Comparison of ENCODE assay signal across 8 cellular contexts in genomic region chr11:117817213-117818035, GRCh38. TPM values are rescaled to one million over a fixed set of nuclear protein-coding genes. Genes with fewer than 3 reads are reported as not detected.
DNase-seq lines count a peak whose midpoint lies in the region; TF ChIP-seq lines count a peak whose summit lies in the region.

No MANE protein-coding gene starts in this region.

- WGBS in GM23248 (ENCODE audit: low coverage in 1 of 2, low lambda C conversion rate in 2 of 2, missing lambda C conversion rate in 2 of 2), 2 experiments, result 13 to 15% methylated on average over 21 of the region's 21 CpGs

- H3K27ac ChIP-seq in GM23248 (no peak overlapping the region), brain microvascular endothelial cell (no peak overlapping the region), iPS-20b (ENCODE audit: low read length) (no peak overlapping the region)

- peak; percentile 59 for DNase-seq in CMK (ENCODE audit: low read depth)
- peak; percentile 66 for DNase-seq in GM23248
- DNase-seq in NCI-H2029 treated with DMSO at 0.1 percent for 48 hours (lab: John Stamatoyannopoulos, UW), result peak; percentile 70
- peak; percentile 81 for DNase-seq in UCSD-AML1 (lab: John Stamatoyannopoulos, UW; ENCODE audit: unreplicated experiment)
- peak; percentile 83 for DNase-seq in brain microvascular endothelial cell
- peak; percentile 59 for DNase-seq in smooth muscle cell of the brain vasculature (ENCODE audit: low read depth, low spot score)
- no peak for DNase-seq in mesenteric fat pad (ENCODE audit: low spot score)

- no peaks in the 10 kb centered on the region for H3K9me2 ChIP-seq in GM23248 (ENCODE audit: insufficient read depth)

- H3K4me1 ChIP-seq in GM23248 (ENCODE audit: insufficient read depth) (no peaks in the 10 kb centered on the region), iPS-20b (ENCODE audit: insufficient read depth, low read length) (peaks cover 22% of the 10 kb centered on the region)

- 0 out of 2 replicates have a peak, but pooled peaks cover 5% of the 10 kb centered on the region for H3K27me3 ChIP-seq in GM23248 (replicated peaks; ENCODE audit: insufficient read depth)
- H3K27me3 ChIP-seq in brain microvascular endothelial cell (replicated peaks), result no peaks in the 10 kb centered on the region
- H3K27me3 ChIP-seq in iPS-20b (ENCODE audit: insufficient read depth, low read length), result peaks cover 6% of the 10 kb centered on the region; the same call in 1 of the 2 replicates

- no peaks in the 10 kb centered on the region for H3F3A ChIP-seq in GM23248 (ENCODE audit: insufficient read depth)

- H4K20me1 ChIP-seq in GM23248 (ENCODE audit: insufficient read depth), result no peaks in the 10 kb centered on the region

- H3K9me3 ChIP-seq in GM23248 (ENCODE audit: low read depth) (no peaks in the 10 kb centered on the region), iPS-20b (ENCODE audit: insufficient read depth, low read depth, low read length) (no peaks in the 10 kb centered on the region)

- no peak overlapping the region for H2AFZ ChIP-seq in GM23248

- H3K9ac ChIP-seq in GM23248, result no peak overlapping the region
- peak overlapping the region; percentile 37; the same call in 1 of the 2 replicates for H3K9ac ChIP-seq in iPS-20b (ENCODE audit: low read depth, low read length)

- peak; percentile 99 for TF ChIP-seq CTCF in brain microvascular endothelial cell (IDR thresholded peaks at IDR 0.05; ENCODE audit: low read depth, low read length, missing control alignments)

- H3K36me3 ChIP-seq in GM23248 (ENCODE audit: low read depth) (no peaks in the 10 kb centered on the region), brain microvascular endothelial cell (replicated peaks) (no peaks in the 10 kb centered on the region), iPS-20b (ENCODE audit: insufficient read depth, low read depth, low read length) (no peaks in the 10 kb centered on the region)

- H3K4me2 ChIP-seq in GM23248 (ENCODE audit: unreplicated experiment), result no peak overlapping the region

- no peaks in the 10 kb centered on the region for H3K79me2 ChIP-seq in GM23248 (ENCODE audit: insufficient read depth)

- no peak overlapping the region for H3K4me3 ChIP-seq in GM23248
- H3K4me3 ChIP-seq in brain microvascular endothelial cell (ENCODE audit: low read depth, low read length), result no peak overlapping the region
- peak overlapping the region; percentile 55; the same call in 1 of the 2 replicates for H3K4me3 ChIP-seq in iPS-20b (ENCODE audit: low read length)

- in situ Hi-C loops in GM23248 (cut with MboI), result no loop called here
- in situ Hi-C loops in brain microvascular endothelial cell (cut with HindIII; ENCODE audit: low pct_ligation_motif_present, low sequenced_read_pairs), result loop anchor here (25.0 kb wide), 1 partner anchor 380 kb away; no protein-coding TSS in a partner anchor

RNA-seq across cellular contexts. Expression of gene FXYD2, which starts 7.1 kb away (rescaled TPM):
- total RNA-seq in GM23248 (2014; rRNA removed; shearing (Covaris generic)), result not detected in 2 replicates
- not detected in 2 replicates for polyA plus RNA-seq in GM23248 (2016; fragmentation: Nextera tagmentation; extraction: Ambion mirVana)
- 3.2 TPM for total RNA-seq in mesenteric fat pad

RNA-seq across cellular contexts. Expression of gene DSCAML1, which starts 20.4 kb away (rescaled TPM):
- not detected in 2 replicates for total RNA-seq in GM23248 (2014; rRNA removed; shearing (Covaris generic))
- polyA plus RNA-seq in GM23248 (2016; fragmentation: Nextera tagmentation; extraction: Ambion mirVana), result not detected in 2 replicates
- total RNA-seq in mesenteric fat pad, result 0.45 TPM

RNA-seq across cellular contexts. Expression of gene FXYD6, which starts 59.0 kb away (rescaled TPM):
- not detected in 2 replicates for total RNA-seq in GM23248 (2014; rRNA removed; shearing (Covaris generic))
- 0.20 TPM in 1 of 2 replicates, not detected in the other for polyA plus RNA-seq in GM23248 (2016; fragmentation: Nextera tagmentation; extraction: Ambion mirVana)
- total RNA-seq in mesenteric fat pad, result 21.5 TPM

Comparison
In these comparisons a context has a peak if more than half of its experiments do, and no peak if none do; other contexts are left out.
1. RNA of gene FXYD6, which starts 59.0 kb away (total RNA-seq): 21.5 TPM in mesenteric fat pad (single experiment); not detected in GM23248; every median in the first group is over 10 times any median in the second.